28 cellular contexts compared by ENCODE assay signal in genomic region chr1:112262301-112262700, GRCh38.
"Had no signal": no experiment of that assay in that cellular context is flagged by ENCODE, and none has a peak within 500 bp of the region (broad histone marks: within the 10 kb centered on the region; RNA-seq: fewer than 3 reads in every experiment).

No MANE protein-coding gene starts in this region.

- H3K4me3 ChIP-seq: ascending aorta, breast epithelium, esophagus muscularis mucosa, gastrocnemius medialis, heart left ventricle had no signal

- H3K9me3 ChIP-seq: ascending aorta, breast epithelium, esophagus muscularis mucosa, gastrocnemius medialis, heart left ventricle had no signal

- H3K36me3 ChIP-seq: ascending aorta, breast epithelium, esophagus muscularis mucosa, gastrocnemius medialis, heart left ventricle had no signal

- H3K4me1 ChIP-seq: ascending aorta, breast epithelium, foreskin keratinocyte had no signal

- DNase-seq: activated CD4-positive, alpha-beta memory T cell treated with anti-CD3 and anti-CD28 coated beads for 36 hours; activated CD4-positive, alpha-beta T cell treated with anti-CD3 and anti-CD28 coated beads for 36 hours; activated CD4-positive, alpha-beta T cell treated with anti-CD3 and anti-CD28 coated beads, Interleukin-2, amount 10 ng/mL, durations not matched to agents 24 days and 14 days; activated CD4-positive, CD25-positive, alpha-beta regulatory T cell; activated CD4-positive, CD25-positive, alpha-beta regulatory T cell treated with anti-CD3 and anti-CD28 coated beads, Interleukin-2, amount 50 U/mL, for 72 hours; activated CD8-positive, alpha-beta memory T cell treated with anti-CD3 and anti-CD28 coated beads, Interleukin-2, amount 10 ng/mL, durations not matched to agents 7 days and 5 days; activated CD8-positive, alpha-beta memory T cell treated with anti-CD3 and anti-CD28 coated beads, Interleukin-2, amount 50 U/mL, for 4 hours; activated CD8-positive, alpha-beta T cell treated with anti-CD3 and anti-CD28 coated beads, Interleukin-2, amount 10 ng/mL, durations not matched to agents 7 days and 5 days; activated gamma-delta T cell; activated naive CD4-positive, alpha-beta T cell; activated naive CD4-positive, alpha-beta T cell treated with anti-CD3 and anti-CD28 coated beads, Interleukin-2, amount 10 ng/mL, durations not matched to agents 7 days and 5 days; activated naive CD8-positive, alpha-beta T cell treated with anti-CD3 and anti-CD28 coated beads, Interleukin-2, amount 10 ng/mL, durations not matched to agents 7 days and 5 days; activated T-cell treated with anti-CD3 and anti-CD28 coated beads, Interleukin-2, amount 50 U/mL, for 1 hour; activated T-cell treated with anti-CD3 and anti-CD28 coated beads, Interleukin-2, amount 50 U/mL, for 48 hours; cortex of kidney; dermis blood vessel endothelial cell; effector CD4-positive, alpha-beta T cell; effector memory CD8-positive, alpha-beta T cell; erythroblast; foreskin keratinocyte; gastrocnemius medialis; glutamatergic neuron; heart left ventricle; T-helper 2 cell had no signal

- H3K27me3 ChIP-seq: ascending aorta, breast epithelium, esophagus muscularis mucosa, gastrocnemius medialis, heart left ventricle had no signal

- FAIRE-seq: colon had no signal

- H3K27ac ChIP-seq: ascending aorta, breast epithelium, esophagus muscularis mucosa, foreskin keratinocyte, gastrocnemius medialis had no signal
